Comparison of ENCODE assay signal across 16 cellular contexts in the genomic region with DNA sequence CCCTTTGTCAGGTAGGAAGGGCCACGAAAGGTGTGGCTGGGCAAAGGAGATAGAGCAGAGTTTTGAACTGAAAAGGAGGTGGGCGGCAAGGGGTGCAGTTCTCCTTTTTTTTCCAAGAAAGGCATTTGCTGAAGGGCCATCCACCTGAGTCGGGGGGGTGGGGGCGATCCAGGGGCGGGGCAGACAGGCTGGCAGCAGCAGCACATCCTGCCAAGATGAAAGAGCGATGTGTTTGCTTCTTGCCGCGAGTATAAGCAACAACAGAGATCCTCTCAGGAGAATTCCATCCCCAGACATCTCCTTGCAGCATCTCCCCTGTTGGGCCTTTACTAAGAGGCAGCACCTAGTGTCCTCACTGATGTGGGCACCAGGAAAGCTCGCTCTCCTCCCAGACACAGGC.
A peak's percentile ranks its signal among the peaks of the same experiment; 100 is the strongest.
DNase-seq lines count a peak whose midpoint lies in the region; ATAC-seq lines count a peak whose summit lies in the region.
"Had no signal": no experiment of that assay in that cellular context is flagged by ENCODE, and none has a peak within 500 bp of the region (broad histone marks: within the 10 kb centered on the region; RNA-seq: fewer than 3 reads in every experiment).

No MANE protein-coding gene starts in this region.

- POLR2A ChIA-PET in T-cell (lab: Charles Lee) = no interaction called here

- no peaks in the 10 kb centered on the region for H3K36me3 Mint-ChIP-seq in T-cell
- H3K36me3 Mint-ChIP-seq in central memory CD8-positive, alpha-beta T cell (ENCODE audit: insufficient read depth) = peaks cover 3% of the 10 kb centered on the region

- H3K4me3 Mint-ChIP-seq in T-cell = peak overlapping the region; percentile 46 to 81 (median 62)
- peak overlapping the region; percentile 73 for H3K4me3 Mint-ChIP-seq in central memory CD8-positive, alpha-beta T cell

- in situ Hi-C loops in ACHN (cut with HindIII; ENCODE audit: low pct_ligation_motif_present, low pct_unique_long_range_greater_than_20kb, low sequenced_read_pairs) = no loop called here

- ATAC-seq in T-cell (replicated peaks in 1 of 4) (peak; percentile 49 to 64 (median 56)), GM21717 (IDR thresholded peaks at IDR 0.05; ENCODE audit: unreplicated experiment) (no peak), HG03432 (IDR thresholded peaks at IDR 0.05; ENCODE audit: unreplicated experiment) (no peak)
- no peak for ATAC-seq in central memory CD8-positive, alpha-beta T cell (replicated peaks; ENCODE audit: extremely low read depth, poor library complexity, severe bottlenecking)
- ATAC-seq: Right ventricle myocardium inferior had no signal

- H3K4me1 Mint-ChIP-seq in T-cell = peaks cover 43 to 54% (median 54%) of the 10 kb centered on the region in 3 donors
- H3K4me1 Mint-ChIP-seq in central memory CD8-positive, alpha-beta T cell = peaks cover 37% of the 10 kb centered on the region

- CTCF ChIA-PET in T-cell (lab: Charles Lee) = no interaction called here

- no peaks in the 10 kb centered on the region for H3K9me3 Mint-ChIP-seq in T-cell
- no peaks in the 10 kb centered on the region for H3K9me3 Mint-ChIP-seq in central memory CD8-positive, alpha-beta T cell
- H3K9me3 Mint-ChIP-seq: activated T-helper 2 cell treated with anti-CD3 and anti-CD28 coated beads, Interferon-gamma antibody, Interleukin-2, Interleukin-4, amounts not matched to agents 10 μg/mL and 5 μg/mL and 100 μg/mL, durations not matched to agents 14 hours and 24 hours and 36 hours had no signal

- H3K27me3 Mint-ChIP-seq in T-cell = peaks cover 0 to under 1% of the 10 kb centered on the region in 2 donors
- H3K27me3 Mint-ChIP-seq in central memory CD8-positive, alpha-beta T cell = peaks cover 5% of the 10 kb centered on the region

- peak overlapping the region; percentile 72 to 77 for H3K27ac Mint-ChIP-seq in T-cell
- H3K27ac Mint-ChIP-seq in central memory CD8-positive, alpha-beta T cell (ENCODE audit: low read depth) = no peak overlapping the region
- H3K27ac Mint-ChIP-seq: activated T-helper 2 cell treated with anti-CD3 and anti-CD28 coated beads, Interferon-gamma antibody, Interleukin-2, Interleukin-4, amounts not matched to agents 10 μg/mL and 5 μg/mL and 100 μg/mL, durations not matched to agents 14 hours and 24 hours and 36 hours had no signal

- DNase-seq in stimulated activated CD4-positive, alpha-beta T cell treated with anti-CD3 and anti-CD28 coated beads, Interleukin-4, amount 100 ng/mL, for 4 hours = peak; percentile 15 to 18
- DNase-seq in stimulated activated CD4-positive, alpha-beta T cell treated with anti-CD3 and anti-CD28 coated beads, Interleukin-1b, Interleukin-23, amount 100 ng/mL, for 48 hours = no peak
- DNase-seq in T-cell = peak in 20 of 34 experiments; percentile 9 to 51 (median 22)
- no peak for DNase-seq in central memory CD8-positive, alpha-beta T cell (ENCODE audit: low spot score in 2 of 2)
- no peak for DNase-seq in ACHN
- DNase-seq: DMS 273 treated with DMSO at 0.1 percent for 48 hours, hippocampal formation, IMR-90, kidney, mammary epithelial cell, NCI-H1930, NCI-H510A treated with DMSO at 0.1 percent for 48 hours had no signal

Comparison
In these comparisons a context has a peak if more than half of its experiments do, and no peak if none do; other contexts are left out.
1. DNase-seq: peak in stimulated activated CD4-positive, alpha-beta T cell treated with anti-CD3 and anti-CD28 coated beads, Interleukin-4, amount 100 ng/mL, for 4 hours (2 of 2) and T-cell (20 of 34); none in stimulated activated CD4-positive, alpha-beta T cell treated with anti-CD3 and anti-CD28 coated beads, Interleukin-1b, Interleukin-23, amount 100 ng/mL, for 48 hours (single experiment), central memory CD8-positive, alpha-beta T cell (0 of 2) and ACHN (single experiment).
2. ATAC-seq: peak in T-cell (4 of 4); none in central memory CD8-positive, alpha-beta T cell (single experiment), GM21717 (single experiment) and HG03432 (single experiment).